In genomic region chr10:100875484-100876166, GRCh38 we compare ENCODE assay signal across 28 cellular contexts.
"Had no signal": no experiment of that assay in that cellular context is flagged by ENCODE, and none has a peak within 500 bp of the region (broad histone marks: within the 10 kb centered on the region; RNA-seq: fewer than 3 reads in every experiment).

No MANE protein-coding gene starts in this region.

- ATAC-seq: activated CD8-positive, alpha-beta memory T cell treated with anti-CD3 and anti-CD28 coated beads, Interleukin-2, amount 10 ng/mL, durations not matched to agents 7 days and 5 days; activated CD8-positive, alpha-beta T cell treated with anti-CD3 and anti-CD28 coated beads, Interleukin-2, amount 10 ng/mL, durations not matched to agents 7 days and 5 days; activated T-cell treated with anti-CD3 and anti-CD28 coated beads, Interleukin-2, amount 50 U/mL, for 72 hours; left cardiac atrium; natural killer cell; stimulated activated effector memory CD8-positive, alpha-beta T cell treated with anti-CD3 and anti-CD28 coated beads, Interleukin-12 subunit alpha, Interleukin-12 subunit beta, amount 100 ng/mL, for 72 hours; WTC11 had no signal

- H3K27me3 ChIP-seq: adrenal gland, ascending aorta had no signal

- FAIRE-seq: frontal cortex, islet of Langerhans, small intestine, urothelium cell line had no signal

- DNase-seq: activated CD4-positive, alpha-beta T cell treated with anti-CD3 and anti-CD28 coated beads for 1 hour; activated CD4-positive, alpha-beta T cell treated with anti-CD3 and anti-CD28 coated beads, Interleukin-2, amount 10 ng/mL, durations not matched to agents 7 days and 5 days; activated CD8-positive, alpha-beta memory T cell treated with anti-CD3 and anti-CD28 coated beads, Interleukin-2, amount 10 ng/mL, durations not matched to agents 7 days and 5 days; activated CD8-positive, alpha-beta T cell treated with anti-CD3 and anti-CD28 coated beads, Interleukin-2, amount 10 ng/mL, durations not matched to agents 7 days and 5 days; activated naive CD4-positive, alpha-beta T cell treated with Interleukin-2 at 50 U/mL for 16 hours; activated T-cell treated with anti-CD3 and anti-CD28 coated beads, Interleukin-2, amount 50 U/mL, for 72 hours; adrenal gland; dorsolateral prefrontal cortex; effector memory CD4-positive, alpha-beta T cell; glutamatergic neuron; left cardiac atrium; mesendoderm; natural killer cell; posterior cingulate gyrus; sigmoid colon; small intestine; stimulated activated CD4-positive, alpha-beta T cell treated with anti-CD3 and anti-CD28 coated beads, Interleukin-4, amount 100 ng/mL, for 24 hours; T-helper 2 cell; trophoblast cell had no signal

- H3K9me3 ChIP-seq: adrenal gland, ascending aorta, sigmoid colon, thoracic aorta had no signal

- H3K36me3 ChIP-seq: adrenal gland, ascending aorta, sigmoid colon, thoracic aorta had no signal

- H3K4me3 ChIP-seq: adrenal gland, ascending aorta, coronary artery, dorsolateral prefrontal cortex, lung, sigmoid colon, thoracic aorta had no signal

- H3K4me1 ChIP-seq: ascending aorta, sigmoid colon had no signal

- H3K27ac ChIP-seq: adrenal gland, ascending aorta, coronary artery, dorsolateral prefrontal cortex, sigmoid colon, thoracic aorta had no signal
